In the genomic region with DNA sequence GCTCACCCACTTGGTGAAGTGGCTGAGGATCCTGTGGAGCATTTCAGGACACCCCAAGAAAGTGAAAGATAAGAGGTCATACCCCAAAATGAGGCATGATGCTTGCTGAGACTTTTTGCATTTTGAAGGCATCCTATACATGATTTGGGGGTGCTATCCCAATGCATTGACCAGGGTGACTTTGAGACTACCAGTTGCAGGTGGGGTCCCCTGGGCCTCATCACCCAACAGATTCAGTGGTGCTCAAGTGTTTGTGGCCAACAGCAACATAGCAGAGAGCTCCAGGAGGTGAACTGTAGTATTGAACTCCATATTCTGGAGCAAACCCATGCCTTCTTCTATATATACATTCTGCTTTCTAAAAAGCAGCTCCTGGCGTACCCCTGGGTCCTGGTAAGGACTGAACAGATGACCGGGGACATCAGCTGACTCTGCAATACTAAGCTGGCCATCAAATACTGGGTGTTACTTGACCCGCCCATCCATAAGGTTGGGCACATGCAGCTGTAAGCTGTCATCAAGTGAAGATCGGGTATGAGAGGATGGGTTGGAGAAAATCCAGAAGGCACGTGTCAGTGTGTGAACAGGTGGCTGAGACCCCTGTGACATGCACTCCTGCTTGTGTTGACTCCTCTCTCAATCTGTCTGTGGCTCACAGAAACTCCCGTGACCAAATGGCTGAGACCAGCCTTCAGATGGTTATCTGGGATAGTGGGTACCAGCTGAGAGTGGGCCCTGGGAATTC, we compare ENCODE assay signal across 26 cellular contexts.
DNase-seq lines count a peak whose midpoint lies in the region; ATAC-seq, FAIRE-seq and TF ChIP-seq lines count a peak whose summit lies in the region.
"Had no signal": no experiment of that assay in that cellular context is flagged by ENCODE, and none has a peak within 500 bp of the region (broad histone marks: within the 10 kb centered on the region; RNA-seq: fewer than 3 reads in every experiment).

No MANE protein-coding gene starts in this region.

- no peak overlapping the region for H3K4me3 ChIP-seq in CD4-positive, alpha-beta memory T cell (ENCODE audit: low read length in 2 of 2)
- H3K4me3 ChIP-seq in OCI-LY1 (ENCODE audit: low read depth, low read length, poor library complexity, severe bottlenecking) (no peak overlapping the region), lower leg skin (ENCODE audit: low read depth, poor library complexity, severe bottlenecking) (no peak overlapping the region), HepG2 (replicated peaks in 1 of 3; ENCODE audit: insufficient read depth in 1 of 3, low read depth in 2 of 3, low read length in 3 of 3) (no peak overlapping the region)
- H3K4me3 ChIP-seq: ascending aorta, esophagus squamous epithelium, gastrocnemius medialis, hepatocyte, psoas muscle had no signal

- POLR2A ChIA-PET in CD4-positive, alpha-beta memory T cell (lab: Charles Lee; ENCODE audit: partially characterized antibody): interaction anchor here (7.6 kb wide), 1 partner anchor 32 kb away, joined by 96 read pairs; no protein-coding TSS in a partner anchor
- POLR2A ChIA-PET in HepG2 (lab: Yijun Ruan, JAX): no interaction called here

- H3K9me3 Mint-ChIP-seq in CD4-positive, alpha-beta memory T cell: peaks cover 0 to 2% (median 0%) of the 10 kb centered on the region in 8 donors
- H3K9me3 Mint-ChIP-seq: activated T-helper 2 cell treated with anti-CD3 and anti-CD28 coated beads, Interferon-gamma antibody, Interleukin-2, Interleukin-4, amounts not matched to agents 10 μg/mL and 5 μg/mL and 100 μg/mL, durations not matched to agents 14 hours and 24 hours and 36 hours; dendritic cell treated with granulocyte-macrophage colony-stimulating factor and Interleukin-4, amounts not matched to agents 40 ng/mL and 50 ng/mL, for 4 days had no signal

- no peaks in the 10 kb centered on the region for H3K9me2 ChIP-seq in OCI-LY1 (ENCODE audit: low read depth, low read length)

- DNase-seq in NCI-H1092 treated with DMSO at 0.1 percent for 48 hours (lab: John Stamatoyannopoulos, UW): peak; percentile 1
- no peak for DNase-seq in NCI-H1092 (lab: John Stamatoyannopoulos, UW)
- DNase-seq in CD4-positive, alpha-beta memory T cell: no peak
- peak; percentile 7 to 66 for DNase-seq in lower leg skin (ENCODE audit: low spot score in 2 of 2)
- DNase-seq in anterior cingulate cortex (lab: John Stamatoyannopoulos, UW): no peak
- DNase-seq in HepG2 (ENCODE audit: low spot score): no peak
- DNase-seq: 8988T; activated CD4-positive, alpha-beta T cell treated with anti-CD3 and anti-CD28 coated beads for 48 hours; caudate nucleus; esophagus squamous epithelium; gastrocnemius medialis; left colon; mesenchymal stem cell; NCI-H1105 treated with DMSO at 0.1 percent for 48 hours; NCI-H2081 treated with DMSO at 0.1 percent for 48 hours; psoas muscle; stimulated activated naive CD4-positive, alpha-beta T cell treated with Interleukin-2 at 50 U/mL for 16 hours had no signal

- no peaks in the 10 kb centered on the region for H3F3A ChIP-seq in OCI-LY1 (ENCODE audit: insufficient read depth, low read length)

- peak overlapping the region in 5 of 7 donors; percentile 53 to 92 (median 80) for H3K27ac Mint-ChIP-seq in CD4-positive, alpha-beta memory T cell
- H3K27ac Mint-ChIP-seq: activated T-helper 2 cell treated with anti-CD3 and anti-CD28 coated beads, Interferon-gamma antibody, Interleukin-2, Interleukin-4, amounts not matched to agents 10 μg/mL and 5 μg/mL and 100 μg/mL, durations not matched to agents 14 hours and 24 hours and 36 hours; dendritic cell treated with granulocyte-macrophage colony-stimulating factor and Interleukin-4, amounts not matched to agents 40 ng/mL and 50 ng/mL, for 4 days had no signal

- TF ChIP-seq CTCF in OCI-LY1 (IDR thresholded peaks at IDR 0.05; ENCODE audit: low read length): no peak
- no peak for TF ChIP-seq CTCF in lower leg skin (IDR thresholded peaks at IDR 0.05)
- TF ChIP-seq CTCF in HepG2 (CRISPR knock-in tag; IDR thresholded peaks at IDR 0.05): no peak

- no peak overlapping the region for H3K9ac ChIP-seq in OCI-LY1 (ENCODE audit: low read length)
- H3K9ac ChIP-seq in HepG2 (ENCODE audit: insufficient read depth, low read depth, low read length): no peak overlapping the region

- no peak overlapping the region for H3K4me3 Mint-ChIP-seq in CD4-positive, alpha-beta memory T cell
- H3K4me3 Mint-ChIP-seq: dendritic cell treated with granulocyte-macrophage colony-stimulating factor and Interleukin-4, amounts not matched to agents 40 ng/mL and 50 ng/mL, for 4 days had no signal

- no peak for TF ChIP-seq RAD21 in HepG2 (CRISPR knock-in tag; IDR thresholded peaks at IDR 0.05)

- 67 to 81% methylated on average over 6 of the region's 6 CpGs for WGBS in lower leg skin, 2 donors
- 20% methylated on average over 4 of the region's 6 CpGs for WGBS in HepG2 (ENCODE audit: low lambda C conversion rate)

- H3K4me1 ChIP-seq in CD4-positive, alpha-beta memory T cell (ENCODE audit: insufficient read depth, low read length): peaks cover 39% of the 10 kb centered on the region
- H3K4me1 ChIP-seq in OCI-LY1 (ENCODE audit: insufficient read depth, low read length, severe bottlenecking) (peaks cover 58% of the 10 kb centered on the region), HepG2 (ENCODE audit: insufficient read depth, low read length) (no peaks in the 10 kb centered on the region)
- H3K4me1 ChIP-seq: gastrocnemius medialis, psoas muscle had no signal

- no peaks in the 10 kb centered on the region for H4K20me1 ChIP-seq in OCI-LY1 (ENCODE audit: insufficient read depth, low read length)
- H4K20me1 ChIP-seq in HepG2 (ENCODE audit: insufficient read depth, low read length): no peaks in the 10 kb centered on the region

- FAIRE-seq in HepG2 (lab: Jason Lieb, UNC): no peak
- FAIRE-seq: endometrium, H54 had no signal

- in situ Hi-C loops in HepG2 (cut with HindIII; ENCODE audit: extremely low pct_ligation_motif_present, low pct_unique_long_range_greater_than_20kb): no loop called here

- intact Hi-C loops in CD4-positive, alpha-beta memory T cell (cut with micrococcal nuclease): no loop called here
- intact Hi-C loops in lower leg skin (cut with DNase I; ENCODE audit: low total_unique reads): no loop called here
- intact Hi-C loops in HepG2 (cut with micrococcal nuclease; ENCODE audit: unreplicated experiment): no loop called here

- no peak overlapping the region for H3K27ac ChIP-seq in CD4-positive, alpha-beta memory T cell (ENCODE audit: low read depth, low read length)
- peak overlapping the region; percentile 11 for H3K27ac ChIP-seq in OCI-LY1 (ENCODE audit: low read depth, low read length, poor library complexity, severe bottlenecking)
- no peak overlapping the region for H3K27ac ChIP-seq in HepG2 (ENCODE audit: extremely low read length, insufficient read depth, low read length)
- H3K27ac ChIP-seq: ascending aorta, esophagus squamous epithelium, gastrocnemius medialis, hepatocyte, psoas muscle had no signal

- H2AFZ ChIP-seq in OCI-LY1 (ENCODE audit: low read length): no peak overlapping the region
- no peak overlapping the region for H2AFZ ChIP-seq in HepG2 (ENCODE audit: low read length)
- H2AFZ ChIP-seq: hepatocyte had no signal

- TF ChIP-seq POLR2A in lower leg skin (IDR thresholded peaks at IDR 0.05): no peak
- TF ChIP-seq POLR2A in HepG2 (IDR thresholded peaks at IDR 0.05; ENCODE audit: insufficient read depth in 1 of 2, low read depth in 2 of 2, low read length in 2 of 2): no peak

- no peaks in the 10 kb centered on the region for H3K79me2 ChIP-seq in OCI-LY1 (ENCODE audit: insufficient read depth, low read length)
- H3K79me2 ChIP-seq in HepG2 (ENCODE audit: insufficient read depth, low read length): no peaks in the 10 kb centered on the region
- H3K79me2 ChIP-seq: hepatocyte had no signal

- H3K4me2 ChIP-seq in OCI-LY1 (ENCODE audit: low read length): no peak overlapping the region
- no peak overlapping the region for H3K4me2 ChIP-seq in HepG2 (ENCODE audit: low read depth, low read length)
- H3K4me2 ChIP-seq: hepatocyte had no signal

- H3K27me3 ChIP-seq in CD4-positive, alpha-beta memory T cell (ENCODE audit: insufficient read depth, low read length): no peaks in the 10 kb centered on the region
- H3K27me3 ChIP-seq in OCI-LY1 (ENCODE audit: insufficient read depth, low read length): no peaks in the 10 kb centered on the region
- H3K27me3 ChIP-seq in HepG2 (ENCODE audit: control insufficient read depth in 1 of 2, insufficient read depth in 2 of 2, low read length in 2 of 2): peaks cover 0 to 33% of the 10 kb centered on the region in 2 experiments; a peak in 3 of 5 replicates
- H3K27me3 ChIP-seq: ascending aorta, esophagus squamous epithelium, gastrocnemius medialis, hepatocyte had no signal

- no peaks in the 10 kb centered on the region for H3K36me3 Mint-ChIP-seq in CD4-positive, alpha-beta memory T cell

- CTCF ChIA-PET in CD4-positive, alpha-beta memory T cell (lab: Charles Lee; ENCODE audit: partially characterized antibody): interaction anchor here (1.0 to 14.4 kb wide), 3 partner anchors 15 to 78 kb away, joined by 3 to 115 read pairs (median 4); no protein-coding TSS in a partner anchor
- CTCF ChIA-PET in HepG2 (lab: Yijun Ruan, JAX; ENCODE audit: low intra/inter-chr PET ratio, low total read pairs): no interaction called here

- H3K36me3 ChIP-seq in CD4-positive, alpha-beta memory T cell (ENCODE audit: insufficient read depth, low read length): no peaks in the 10 kb centered on the region
- H3K36me3 ChIP-seq in OCI-LY1 (ENCODE audit: insufficient read depth, low read length) (no peaks in the 10 kb centered on the region), HepG2 (replicated peaks in 1 of 2; ENCODE audit: control insufficient read depth in 1 of 2, insufficient read depth in 2 of 2, low read length in 2 of 2) (no peaks in the 10 kb centered on the region)
- H3K36me3 ChIP-seq: ascending aorta, esophagus squamous epithelium, gastrocnemius medialis had no signal

- BruUV-seq in HepG2 (replicated peaks; lab: Mats Ljungman, UMichigan): no TSS peak

- no peak for TF ChIP-seq EP300 in HepG2 (IDR thresholded peaks at IDR 0.05; ENCODE audit: low read depth in 2 of 2, low read length in 2 of 2)
- TF ChIP-seq EP300 in HepG2 (CRISPR knock-in tag; IDR thresholded peaks at IDR 0.05; ENCODE audit: borderline replicate concordance): no peak

- H3K4me1 Mint-ChIP-seq in CD4-positive, alpha-beta memory T cell: peaks cover 25 to 48% (median 40%) of the 10 kb centered on the region in 4 donors

- no peaks in the 10 kb centered on the region for H3K27me3 Mint-ChIP-seq in CD4-positive, alpha-beta memory T cell

- H3K9me3 ChIP-seq in CD4-positive, alpha-beta memory T cell (ENCODE audit: control insufficient read depth in 1 of 2, low read length in 2 of 2): no peaks in the 10 kb centered on the region
- no peaks in the 10 kb centered on the region for H3K9me3 ChIP-seq in OCI-LY1 (ENCODE audit: low read length)
- H3K9me3 ChIP-seq in HepG2 (ENCODE audit: low read length): no peaks in the 10 kb centered on the region
- H3K9me3 ChIP-seq: ascending aorta, esophagus squamous epithelium, gastrocnemius medialis, psoas muscle had no signal

- ATAC-seq in HepG2 (no peak), GM19324 (IDR thresholded peaks at IDR 0.05; ENCODE audit: low FRiP score, unreplicated experiment) (no peak)
- ATAC-seq: activated naive CD4-positive, alpha-beta T cell treated with anti-CD3 and anti-CD28 coated beads, Interleukin-2, amount 50 U/mL, for 72 hours; gastrocnemius medialis; left colon; psoas muscle had no signal

TF ChIP-seq in HepG2, 621 proteins besides CTCF, POLR2A, EP300 and RAD21 (continues in another document):
- TF ChIP-seq SIN3B (IDR thresholded peaks at IDR 0.05; ENCODE audit: low read length): no peak
- no peak for TF ChIP-seq MIER3 (CRISPR knock-in tag; IDR thresholded peaks at IDR 0.05; ENCODE audit: borderline replicate concordance)

Comparison
In these comparisons a context has a peak if more than half of its experiments do, and no peak if none do; other contexts are left out.
1. DNase-seq: peak in NCI-H1092 treated with DMSO at 0.1 percent for 48 hours (single experiment) and lower leg skin (2 of 2); none in NCI-H1092 (single experiment), CD4-positive, alpha-beta memory T cell (0 of 5), anterior cingulate cortex (0 of 58) and HepG2 (single experiment).